15 cellular contexts compared by ENCODE assay signal in genomic region chr9:87862536-87863268, GRCh38. TPM values are rescaled to one million over a fixed set of nuclear protein-coding genes. Genes with fewer than 3 reads are reported as not detected.
DNase-seq lines count a peak whose midpoint lies in the region; ATAC-seq, FAIRE-seq and TF ChIP-seq lines count a peak whose summit lies in the region.
"Had no signal": no experiment of that assay in that cellular context is flagged by ENCODE, and none has a peak within 500 bp of the region (broad histone marks: within the 10 kb centered on the region; RNA-seq: fewer than 3 reads in every experiment).

No MANE protein-coding gene starts in this region.

- H3K79me2 ChIP-seq in PC-3 (ENCODE audit: low read length) (no peaks in the 10 kb centered on the region), endothelial cell of umbilical vein (ENCODE audit: control insufficient read depth, insufficient read depth, low read length) (no peaks in the 10 kb centered on the region), osteoblast (ENCODE audit: insufficient read depth, low read length) (no peaks in the 10 kb centered on the region)

- BruUV-seq in PC-3 (replicated peaks; lab: Mats Ljungman, UMichigan) (no TSS peak), endothelial cell of umbilical vein (replicated peaks; lab: Mats Ljungman, UMichigan) (no TSS peak)

- H3K4me1 ChIP-seq in PC-3 (ENCODE audit: insufficient read depth, low read length) = peaks cover 22% of the 10 kb centered on the region
- H3K4me1 ChIP-seq in endothelial cell of umbilical vein (ENCODE audit: control insufficient read depth, extremely low read depth, insufficient read depth, low read length) = peaks cover 8% of the 10 kb centered on the region
- H3K4me1 ChIP-seq in osteoblast (ENCODE audit: insufficient read depth, low read length) = peaks cover 17% of the 10 kb centered on the region
- H3K4me1 ChIP-seq in upper lobe of left lung = no peaks in the 10 kb centered on the region
- H3K4me1 ChIP-seq: lower lobe of right lung had no signal

- H4K20me1 ChIP-seq in PC-3 (ENCODE audit: low read length) (no peaks in the 10 kb centered on the region), endothelial cell of umbilical vein (replicated peaks; ENCODE audit: control insufficient read depth, extremely low read depth, insufficient read depth, low read length) (no peaks in the 10 kb centered on the region), osteoblast (ENCODE audit: insufficient read depth, low read length) (no peaks in the 10 kb centered on the region)

- no peak; the same call in 1 of the 2 replicates for ATAC-seq in PC-3
- ATAC-seq in upper lobe of left lung (ENCODE audit: low FRiP score in 2 of 2) = no peak
- ATAC-seq: activated T-cell treated with anti-CD3 and anti-CD28 coated beads, Interleukin-2, amount 50 U/mL, for 72 hours; lower lobe of right lung had no signal

- H3K9me3 ChIP-seq in PC-3 (ENCODE audit: low read length) (no peaks in the 10 kb centered on the region), endothelial cell of umbilical vein (replicated peaks; ENCODE audit: control insufficient read depth, insufficient read depth, low read length) (no peaks in the 10 kb centered on the region), osteoblast (ENCODE audit: low read depth, low read length) (no peaks in the 10 kb centered on the region), upper lobe of left lung (no peaks in the 10 kb centered on the region)
- H3K9me3 ChIP-seq: lower lobe of right lung had no signal

- H3K27me3 ChIP-seq in PC-3 (ENCODE audit: low read length) (no peaks in the 10 kb centered on the region), endothelial cell of umbilical vein (ENCODE audit: control insufficient read depth in 2 of 2, insufficient read depth in 2 of 2, low read length in 2 of 2) (no peaks in the 10 kb centered on the region), osteoblast (ENCODE audit: insufficient read depth, low read length) (no peaks in the 10 kb centered on the region), upper lobe of left lung (no peaks in the 10 kb centered on the region)

- 81 to 86% methylated on average over 4 to 7 of the region's 7 CpGs for WGBS in upper lobe of left lung, 2 donors

- TF ChIP-seq EP300 in upper lobe of left lung (IDR thresholded peaks at IDR 0.05) = no peak

- peaks cover 12% of the 10 kb centered on the region for H3K27me3 Mint-ChIP-seq in T-helper 2 cell treated with Interferon-gamma antibody and Interleukin-4, amounts not matched to agents 5 μg/mL and 100 μg/mL, for 36 hours (ENCODE audit: low read depth)

- DNase-seq in ELF-1 (ENCODE audit: low read depth, low spot score) (peak; percentile 60), PC-3 (peak; percentile 73), endothelial cell of umbilical vein (ENCODE audit: low read depth, low spot score) (no peak), osteoblast (ENCODE audit: insufficient read length, low spot score, missing footprints) (peak; percentile 93), upper lobe of left lung (no peak), middle frontal gyrus (ENCODE audit: extremely low spot score, low spot score) (no peak), medulla oblongata (ENCODE audit: extremely low spot score) (no peak)
- no peak for DNase-seq in T-helper 2 cell treated with Interferon-gamma antibody and Interleukin-4, amounts not matched to agents 5 μg/mL and 100 μg/mL, for 36 hours (ENCODE audit: low spot score)
- DNase-seq: activated T-cell treated with anti-CD3 and anti-CD28 coated beads, Interleukin-2, amount 50 U/mL, for 72 hours; foreskin melanocyte; lower lobe of right lung; NCI-H2029 treated with DMSO at 0.1 percent for 48 hours; WERI-Rb-1 had no signal

- H3K9me2 ChIP-seq in PC-3 (replicated peaks; ENCODE audit: low read length) = no peaks in the 10 kb centered on the region

- H3K9me1 ChIP-seq in endothelial cell of umbilical vein (replicated peaks; ENCODE audit: control insufficient read depth, extremely low read depth, insufficient read depth, low read length) = no peaks in the 10 kb centered on the region

- no peaks in the 10 kb centered on the region for H3K4me1 Mint-ChIP-seq in T-helper 2 cell treated with Interferon-gamma antibody and Interleukin-4, amounts not matched to agents 5 μg/mL and 100 μg/mL, for 36 hours (ENCODE audit: low read depth)

- H3K27ac Mint-ChIP-seq in T-helper 2 cell treated with Interferon-gamma antibody and Interleukin-4, amounts not matched to agents 5 μg/mL and 100 μg/mL, for 36 hours = no peak overlapping the region
- H3K27ac Mint-ChIP-seq: activated T-cell treated with anti-CD3 and anti-CD28 coated beads, Interleukin-2, amount 50 U/mL, for 72 hours had no signal

- H3K4me3 ChIP-seq in PC-3 (ENCODE audit: low read length) = peak overlapping the region; percentile 32; the same call in 1 of the 2 replicates
- H3K4me3 ChIP-seq in endothelial cell of umbilical vein (replicated peaks in 1 of 3; ENCODE audit: insufficient read depth in 1 of 3, low read depth in 1 of 3, low read length in 3 of 3) = no peak overlapping the region
- no peak overlapping the region for H3K4me3 ChIP-seq in osteoblast (ENCODE audit: insufficient read depth, low read length)
- H3K4me3 ChIP-seq in upper lobe of left lung = no peak overlapping the region
- H3K4me3 ChIP-seq: lower lobe of right lung, thoracic aorta had no signal

- CTCF ChIA-PET in PC-3 (lab: Charles Lee) (no interaction called here), endothelial cell of umbilical vein (lab: Charles Lee) (interaction anchor here (0.5 to 1.3 kb wide), 2 partner anchors 13 to 476 kb away, joined by 4 read pairs; no protein-coding TSS in a partner anchor)

- H3K4me2 ChIP-seq in PC-3 (ENCODE audit: low read length) = peak overlapping the region; percentile 69
- no peak overlapping the region for H3K4me2 ChIP-seq in endothelial cell of umbilical vein (ENCODE audit: insufficient read depth, low read length)
- H3K4me2 ChIP-seq in osteoblast (ENCODE audit: insufficient read depth, low read length) = peak overlapping the region; percentile 69

- POLR2A ChIA-PET in PC-3 (lab: Charles Lee; ENCODE audit: unreplicated experiment) (no interaction called here), endothelial cell of umbilical vein (lab: Charles Lee) (no interaction called here)

- peak; percentile 57 for FAIRE-seq in endothelial cell of umbilical vein (lab: Jason Lieb, UNC)

- TF ChIP-seq POLR2A in endothelial cell of umbilical vein (IDR thresholded peaks at IDR 0.05; ENCODE audit: low read depth, low read length) (no peak), upper lobe of left lung (IDR thresholded peaks at IDR 0.05) (no peak)

- H3F3A ChIP-seq in PC-3 (ENCODE audit: low read length, unreplicated experiment) = no peaks in the 10 kb centered on the region

- H3K36me3 ChIP-seq in PC-3 (ENCODE audit: low read depth, low read length) (no peaks in the 10 kb centered on the region), endothelial cell of umbilical vein (ENCODE audit: control insufficient read depth in 2 of 2, extremely low read depth in 1 of 2, insufficient read depth in 2 of 2, low read length in 2 of 2) (no peaks in the 10 kb centered on the region), osteoblast (ENCODE audit: insufficient read depth, low read length) (no peaks in the 10 kb centered on the region), upper lobe of left lung (no peaks in the 10 kb centered on the region)
- H3K36me3 ChIP-seq: lower lobe of right lung, thoracic aorta, WERI-Rb-1 had no signal

- H3K9ac ChIP-seq in PC-3 (ENCODE audit: low read length) (no peak overlapping the region), endothelial cell of umbilical vein (replicated peaks; ENCODE audit: extremely low read depth, insufficient read depth, low read length) (no peak overlapping the region)

- dilution Hi-C loops in endothelial cell of umbilical vein (cut with MboI; ENCODE audit: extremely low pct_ligation_motif_present, low sequenced_read_pairs) = no loop called here

- H3K9me3 Mint-ChIP-seq in T-helper 2 cell treated with Interferon-gamma antibody and Interleukin-4, amounts not matched to agents 5 μg/mL and 100 μg/mL, for 36 hours = peaks cover 7% of the 10 kb centered on the region

- H2AFZ ChIP-seq in PC-3 (ENCODE audit: low read length) (peak overlapping the region; percentile 65), endothelial cell of umbilical vein (ENCODE audit: low read depth, low read length) (peak overlapping the region; percentile 57), osteoblast (ENCODE audit: low read length) (peak overlapping the region; percentile 68)

- no peak for TF ChIP-seq CTCF in PC-3 (conservative IDR thresholded peaks at IDR 0.05; ENCODE audit: low read depth, low read length)
- no peak for TF ChIP-seq CTCF in endothelial cell of umbilical vein (IDR thresholded peaks at IDR 0.05; ENCODE audit: extremely low read depth in 1 of 2, insufficient read depth in 1 of 2, low read depth in 1 of 2, low read length in 2 of 2)
- no peak for TF ChIP-seq CTCF in osteoblast (IDR thresholded peaks at IDR 0.05; ENCODE audit: extremely low read depth, low read depth, low read length)
- TF ChIP-seq CTCF in upper lobe of left lung (IDR thresholded peaks at IDR 0.05) = no peak

- H3K36me3 Mint-ChIP-seq in T-helper 2 cell treated with Interferon-gamma antibody and Interleukin-4, amounts not matched to agents 5 μg/mL and 100 μg/mL, for 36 hours (ENCODE audit: low read depth) = no peaks in the 10 kb centered on the region

- intact Hi-C loops in PC-3 (cut with micrococcal nuclease) = no loop called here
- intact Hi-C loops in endothelial cell of umbilical vein (cut with micrococcal nuclease) = no loop called here

- H3K27ac ChIP-seq in PC-3 (ENCODE audit: low read length) (peak overlapping the region; percentile 65), endothelial cell of umbilical vein (ENCODE audit: insufficient read depth, low read depth, low read length) (no peak overlapping the region), osteoblast (ENCODE audit: low read depth, low read length) (peak overlapping the region; percentile 52), upper lobe of left lung (no peak overlapping the region)
- H3K27ac ChIP-seq: lower lobe of right lung, thoracic aorta, WERI-Rb-1 had no signal

- H3K4me3 Mint-ChIP-seq in T-helper 2 cell treated with Interferon-gamma antibody and Interleukin-4, amounts not matched to agents 5 μg/mL and 100 μg/mL, for 36 hours = no peak overlapping the region
- H3K4me3 Mint-ChIP-seq: activated T-cell treated with anti-CD3 and anti-CD28 coated beads, Interleukin-2, amount 50 U/mL, for 72 hours had no signal

RNA-seq across cellular contexts. Expression of gene SPATA31E1, which starts 20.0 kb away (rescaled TPM):
- total RNA-seq in PC-3 (2014; rRNA removed) (0.04 TPM in 1 of 2 replicates, not detected in the other), endothelial cell of umbilical vein (not detected in 2 replicates), osteoblast (under 0.01 TPM in 1 of 2 replicates, not detected in the other), upper lobe of left lung (not detected)
- polyA plus RNA-seq in endothelial cell of umbilical vein = not detected in 2 replicates
- polyA plus RNA-seq in endothelial cell of umbilical vein (2011; cell fraction: cytosol; rRNA removed) = not detected in 2 replicates
- not detected in 2 replicates for polyA plus RNA-seq in endothelial cell of umbilical vein (2011; cell fraction: nucleus; rRNA removed)
- polyA plus RNA-seq in endothelial cell of umbilical vein (2012) = not detected in 2 replicates
- not detected in 2 replicates for polyA minus RNA-seq in endothelial cell of umbilical vein
- polyA minus RNA-seq in endothelial cell of umbilical vein (2011; cell fraction: cytosol; rRNA and poly(A)+ RNA removed) = not detected
- not detected in 2 replicates for polyA minus RNA-seq in endothelial cell of umbilical vein (2011; cell fraction: nucleus; rRNA and poly(A)+ RNA removed)
- total RNA-seq: activated T-cell treated with anti-CD3 and anti-CD28 coated beads, Interleukin-2, amount 50 U/mL, for 72 hours; lower lobe of right lung; posterior vena cava; thoracic aorta had no signal

RNA-seq across cellular contexts. Expression of gene SPATA31C1, which starts 55.1 kb away (rescaled TPM):
- total RNA-seq in PC-3 (2014; rRNA removed) (not detected in 2 replicates), endothelial cell of umbilical vein (not detected in 2 replicates), osteoblast (not detected in 2 replicates), upper lobe of left lung (not detected)
- not detected in 2 replicates for polyA plus RNA-seq in endothelial cell of umbilical vein
- polyA plus RNA-seq in endothelial cell of umbilical vein (2011; cell fraction: cytosol; rRNA removed) = not detected in 2 replicates
- polyA plus RNA-seq in endothelial cell of umbilical vein (2011; cell fraction: nucleus; rRNA removed) = not detected in 2 replicates
- not detected in 2 replicates for polyA plus RNA-seq in endothelial cell of umbilical vein (2012)
- polyA minus RNA-seq in endothelial cell of umbilical vein = not detected in 2 replicates
- not detected for polyA minus RNA-seq in endothelial cell of umbilical vein (2011; cell fraction: cytosol; rRNA and poly(A)+ RNA removed)
- not detected in 2 replicates for polyA minus RNA-seq in endothelial cell of umbilical vein (2011; cell fraction: nucleus; rRNA and poly(A)+ RNA removed)
- total RNA-seq: activated T-cell treated with anti-CD3 and anti-CD28 coated beads, Interleukin-2, amount 50 U/mL, for 72 hours; lower lobe of right lung; posterior vena cava; thoracic aorta had no signal

Comparison
In these comparisons a context has a peak if more than half of its experiments do, and no peak if none do; other contexts are left out.
1. DNase-seq: peak in ELF-1 (single experiment), PC-3 (single experiment) and osteoblast (single experiment); none in endothelial cell of umbilical vein (single experiment), upper lobe of left lung (0 of 2), T-helper 2 cell treated with Interferon-gamma antibody and Interleukin-4, amounts not matched to agents 5 μg/mL and 100 μg/mL, for 36 hours (single experiment), middle frontal gyrus (single experiment) and medulla oblongata (single experiment).
2. H3K27ac ChIP-seq: peak in PC-3 (single experiment) and osteoblast (single experiment); none in endothelial cell of umbilical vein (single experiment) and upper lobe of left lung (0 of 4).
3. Peak in every context shown above with its lines, with median percentiles within 50 percentile points of each other: H2AFZ ChIP-seq.